19 cellular contexts compared by ENCODE assay signal in genomic region chr16:22317625-22318024, GRCh38. TPM values are rescaled to one million over a fixed set of nuclear protein-coding genes. Genes with fewer than 3 reads are reported as not detected.
A peak's percentile ranks its signal among the peaks of the same experiment; 100 is the strongest.
DNase-seq lines count a peak whose midpoint lies in the region; ATAC-seq and TF ChIP-seq lines count a peak whose summit lies in the region.
"Had no signal": no experiment of that assay in that cellular context is flagged by ENCODE, and none has a peak within 500 bp of the region (broad histone marks: within the 10 kb centered on the region; RNA-seq: fewer than 3 reads in every experiment).

No MANE protein-coding gene starts in this region.

- H3K36me3 Mint-ChIP-seq in H9 (ENCODE audit: insufficient read depth in 1 of 3, low read depth in 3 of 3): peaks cover 40 to 79% (median 66%) of the 10 kb centered on the region in 3 experiments
- peaks cover 62% of the 10 kb centered on the region for H3K36me3 Mint-ChIP-seq in endodermal cell (ENCODE audit: low read depth)

- no peak overlapping the region for H3K18ac ChIP-seq in H9 (ENCODE audit: insufficient read length, low read depth, low read length)

- H3K56ac ChIP-seq in H9 (ENCODE audit: insufficient read length, low read depth, low read length): no peak overlapping the region

- no peak overlapping the region for H2BK12ac ChIP-seq in H9 (ENCODE audit: insufficient read length, low read depth, low read length)

- H3K27ac ChIP-seq in H9 (ENCODE audit: insufficient read length, low read depth, low read length) (no peak overlapping the region), endodermal cell (ENCODE audit: low read depth, low read length) (no peak overlapping the region), psoas muscle (peak overlapping the region; percentile 42)
- H3K27ac ChIP-seq: A549 had no signal

- H3K4me3 Mint-ChIP-seq in H9 (no peak overlapping the region), endodermal cell (no peak overlapping the region)

- H3K4me1 Mint-ChIP-seq in H9: peaks cover 0 to 6% of the 10 kb centered on the region in 2 experiments; a peak in 2 of 4 replicates
- no peaks in the 10 kb centered on the region for H3K4me1 Mint-ChIP-seq in endodermal cell

- H3K23ac ChIP-seq in H9 (ENCODE audit: insufficient read length, low read depth, low read length): no peak overlapping the region

- peaks cover 74% of the 10 kb centered on the region for H3K36me3 ChIP-seq in endodermal cell (ENCODE audit: control insufficient read depth, insufficient read depth, low read length)
- H3K36me3 ChIP-seq in psoas muscle (ENCODE audit: insufficient read depth in 1 of 2, low read depth in 1 of 2): peaks cover 0 to 92% of the 10 kb centered on the region in 2 donors

- H3K9ac ChIP-seq in H9 (ENCODE audit: extremely low read depth, insufficient read length, low read length) (no peak overlapping the region), endodermal cell (ENCODE audit: extremely low read depth, low read length, poor library complexity, severe bottlenecking) (no peak overlapping the region)

- no peak overlapping the region for H2BK120ac ChIP-seq in H9 (ENCODE audit: low read depth, low read length, poor library complexity, severe bottlenecking)

- H3K4me3 ChIP-seq in endodermal cell (ENCODE audit: low read length) (no peak overlapping the region), psoas muscle (no peak overlapping the region)
- H3K4me3 ChIP-seq: A549 had no signal

- no peak for TF ChIP-seq CTCF in H9 (conservative IDR thresholded peaks at IDR 0.05)
- TF ChIP-seq CTCF in endodermal cell (conservative IDR thresholded peaks at IDR 0.05): no peak
- TF ChIP-seq CTCF in psoas muscle (IDR thresholded peaks at IDR 0.05): no peak

- H3K79me1 ChIP-seq in H9 (ENCODE audit: insufficient read depth, low read depth, low read length, poor library complexity, severe bottlenecking): peaks cover 2% of the 10 kb centered on the region

- H3K9me3 ChIP-seq in H9 (ENCODE audit: control insufficient read depth, low read depth, low read length): no peaks in the 10 kb centered on the region
- H3K9me3 ChIP-seq in endodermal cell (ENCODE audit: control insufficient read depth, low read length): no peaks in the 10 kb centered on the region
- no peaks in the 10 kb centered on the region for H3K9me3 ChIP-seq in psoas muscle
- H3K9me3 ChIP-seq: A549 had no signal

- H3K4ac ChIP-seq in H9 (ENCODE audit: low read depth, low read length): no peak overlapping the region

- no peak overlapping the region for H2BK15ac ChIP-seq in H9 (ENCODE audit: low read depth, low read length)

- H3T11ph ChIP-seq in H9 (ENCODE audit: low read length): no peak overlapping the region

- no peaks in the 10 kb centered on the region for H3K79me2 ChIP-seq in H9 (ENCODE audit: insufficient read depth, low read length)

- H2AFZ ChIP-seq in H9 (ENCODE audit: low read length): no peak overlapping the region

- H4K91ac ChIP-seq in H9 (ENCODE audit: insufficient read length, low read depth, low read length): no peak overlapping the region

- ATAC-seq in psoas muscle (peak in 2 of 4 donors; percentile 39 to 54), GM19452 (IDR thresholded peaks at IDR 0.05; ENCODE audit: unreplicated experiment) (no peak)
- ATAC-seq: PC-3 had no signal

- H3K27ac Mint-ChIP-seq in H9: peak overlapping the region in 2 of 3 experiments; percentile 2 to 59; a peak in 1 of 7 replicates
- H3K27ac Mint-ChIP-seq in endodermal cell: no peak overlapping the region

- H3K27me3 ChIP-seq in H9 (ENCODE audit: insufficient read depth, low read length) (no peaks in the 10 kb centered on the region), endodermal cell (ENCODE audit: control insufficient read depth, insufficient read depth, low read length, poor library complexity, severe bottlenecking) (no peaks in the 10 kb centered on the region), psoas muscle (ENCODE audit: insufficient read depth in 3 of 3, low read length in 2 of 3) (no peaks in the 10 kb centered on the region)

- H3K9me3 Mint-ChIP-seq in H9: no peaks in the 10 kb centered on the region; a peak in 1 of 5 replicates
- no peaks in the 10 kb centered on the region for H3K9me3 Mint-ChIP-seq in endodermal cell

- no peak overlapping the region for H4K8ac ChIP-seq in H9 (replicated peaks; ENCODE audit: insufficient read length, low read depth, low read length)

- no CpG with 5 or more reads among the region's 6 CpGs for WGBS in H9 (ENCODE audit: extremely low coverage, insufficient read length, low lambda C conversion rate)
- WGBS in endodermal cell (ENCODE audit: insufficient coverage in 1 of 2, insufficient read length in 1 of 2), 2 experiments: 93 to 94% methylated on average over 6 of the region's 6 CpGs
- 38 to 64% (median 46%) methylated on average over 6 of the region's 6 CpGs for WGBS in psoas muscle, 3 donors

- no peak overlapping the region for H2BK20ac ChIP-seq in H9 (ENCODE audit: low read depth, low read length, poor library complexity, severe bottlenecking)

- peak; percentile 42 for DNase-seq in activated CD8-positive, alpha-beta memory T cell treated with anti-CD3 and anti-CD28 coated beads, Interleukin-2, amount 50 U/mL, for 48 hours
- no peak for DNase-seq in activated CD8-positive, alpha-beta memory T cell treated with anti-CD3 and anti-CD28 coated beads for 24 hours
- DNase-seq in H9 (no peak), endodermal cell (peak; percentile 36), psoas muscle (no peak), NCI-H2107 (lab: John Stamatoyannopoulos, UW) (no peak), germinal center (ENCODE audit: low spot score) (no peak)
- DNase-seq: C1 segment of cervical spinal cord, COR-L47, GF-D8, KG1, NCI-H1048, NCI-H1436 treated with DMSO at 0.1 percent for 48 hours, NCI-H2029 treated with DMSO at 0.1 percent for 48 hours, NCI-H510A treated with DMSO at 0.1 percent for 48 hours, NCI-H82, PC-3 had no signal

- H2BK5ac ChIP-seq in H9 (ENCODE audit: insufficient read length, low read length): no peak overlapping the region

- intact Hi-C loops in psoas muscle (cut with DNase I): no loop called here

- H3K4me2 ChIP-seq in H9 (ENCODE audit: insufficient read depth, insufficient read length, low read length): no peak overlapping the region
- H3K4me2 ChIP-seq: A549 had no signal

- H3K14ac ChIP-seq in H9 (ENCODE audit: insufficient read depth, low read length): no peak overlapping the region

- H4K5ac ChIP-seq in H9 (ENCODE audit: insufficient read length, low read depth, low read length): no peak overlapping the region

- H3K23me2 ChIP-seq in H9 (ENCODE audit: insufficient read length, low read depth, low read length, poor library complexity, severe bottlenecking): no peaks in the 10 kb centered on the region

- H3K27me3 Mint-ChIP-seq in H9 (ENCODE audit: low read depth) (no peaks in the 10 kb centered on the region), endodermal cell (ENCODE audit: insufficient read depth) (no peaks in the 10 kb centered on the region)

- no peaks in the 10 kb centered on the region for H4K20me1 ChIP-seq in H9 (ENCODE audit: control insufficient read depth, insufficient read depth, insufficient read length)

- H2AK5ac ChIP-seq in H9 (ENCODE audit: insufficient read length, low read length): no peak overlapping the region

- H3K4me1 ChIP-seq in H9 (ENCODE audit: insufficient read depth, low read length) (no peaks in the 10 kb centered on the region), endodermal cell (ENCODE audit: control insufficient read depth, insufficient read depth, low read length) (no peaks in the 10 kb centered on the region), psoas muscle (peaks cover 3% of the 10 kb centered on the region)
- H3K4me1 ChIP-seq: A549 had no signal

RNA-seq across cellular contexts. Expression of gene POLR3E, which starts 20.4 kb away (rescaled TPM):
- total RNA-seq in H9 (2021): 101 and 103 TPM in 2 replicates
- 10 to 100 TPM; 73.1 to 73.6 TPM for total RNA-seq in endodermal cell
- polyA plus RNA-seq in endodermal cell (2013, experiment 1 of 2): 40.2 TPM
- 31.3 TPM for polyA plus RNA-seq in endodermal cell (2013, experiment 2 of 2)
- total RNA-seq in psoas muscle: 100 to 1,000 TPM in 1 of 4 donors, 10 to 100 TPM in 3; 63.8 to 119 (median 92.5) TPM
- polyA plus RNA-seq in psoas muscle: 10 to 100 TPM; 45.6 to 96.1 (median 71.2) TPM

RNA-seq across cellular contexts. Expression of gene CDR2, which starts 56.8 kb away (rescaled TPM):
- total RNA-seq in H9 (2021) (33.4 and 33.8 TPM in 2 replicates), endodermal cell (10 to 100 TPM; 17.6 to 24.3 TPM), psoas muscle (10 to 100 TPM in 1 of 4 donors, 1 to 10 TPM in 3; 4.0 to 11.9 (median 4.5) TPM)
- 18.3 TPM for polyA plus RNA-seq in endodermal cell (2013, experiment 1 of 2)
- polyA plus RNA-seq in endodermal cell (2013, experiment 2 of 2): 21.8 TPM
- 1 to 10 TPM; 2.2 to 5.3 (median 4.5) TPM for polyA plus RNA-seq in psoas muscle

Comparison
In these comparisons a context has a peak if more than half of its experiments do, and no peak if none do; other contexts are left out.
1. DNase-seq: peak in activated CD8-positive, alpha-beta memory T cell treated with anti-CD3 and anti-CD28 coated beads, Interleukin-2, amount 50 U/mL, for 48 hours (single experiment) and endodermal cell (single experiment); none in activated CD8-positive, alpha-beta memory T cell treated with anti-CD3 and anti-CD28 coated beads for 24 hours (single experiment), H9 (single experiment), psoas muscle (0 of 2), NCI-H2107 (single experiment) and germinal center (single experiment).